14 cellular contexts compared by ENCODE assay signal in genomic region chr3:16866447-16867025, GRCh38. TPM values are rescaled to one million over a fixed set of nuclear protein-coding genes. Genes with fewer than 3 reads are reported as not detected.
A peak's percentile ranks its signal among the peaks of the same experiment; 100 is the strongest.
DNase-seq lines count a peak whose midpoint lies in the region; ATAC-seq, FAIRE-seq and TF ChIP-seq lines count a peak whose summit lies in the region.
"Had no signal": no experiment of that assay in that cellular context is flagged by ENCODE, and none has a peak within 500 bp of the region (broad histone marks: within the 10 kb centered on the region; RNA-seq: fewer than 3 reads in every experiment).

No MANE protein-coding gene starts in this region.

- H3K4me3 ChIP-seq in HAP-1 = no peak overlapping the region
- H3K4me3 ChIP-seq in thyroid gland (replicated peaks in 1 of 3) = no peak overlapping the region
- H3K4me3 ChIP-seq: body of pancreas, esophagus squamous epithelium, SJSA1, transverse colon had no signal

- no peak overlapping the region for H3K27ac ChIP-seq in thyroid gland
- H3K27ac ChIP-seq: body of pancreas, esophagus squamous epithelium, SJSA1, transverse colon had no signal

- peaks cover 2% of the 10 kb centered on the region; the same call in 1 of the 2 replicates for H3K9me3 ChIP-seq in HAP-1
- H3K9me3 ChIP-seq in thyroid gland = no peaks in the 10 kb centered on the region
- H3K9me3 ChIP-seq: body of pancreas, esophagus squamous epithelium, SJSA1, transverse colon had no signal

- no peak for TF ChIP-seq POLR2A in thyroid gland (IDR thresholded peaks at IDR 0.05)

- 69 to 73% methylated on average over 3 to 4 of the region's 4 CpGs for WGBS in thyroid gland, 2 donors

- FAIRE-seq in HTR-8/SVneo (lab: Jason Lieb, UNC) = peak; percentile 67

- H3K27me3 ChIP-seq in HAP-1 (ENCODE audit: low read depth) (no peaks in the 10 kb centered on the region), thyroid gland (no peaks in the 10 kb centered on the region)
- H3K27me3 ChIP-seq: body of pancreas, esophagus squamous epithelium, transverse colon had no signal

- H3K36me3 ChIP-seq in HAP-1 (replicated peaks) (no peaks in the 10 kb centered on the region), thyroid gland (no peaks in the 10 kb centered on the region)
- H3K36me3 ChIP-seq: esophagus squamous epithelium, SJSA1, transverse colon had no signal

- in situ Hi-C loops in HAP-1 (cut with MboI; ENCODE audit: low sequenced_read_pairs) = no loop called here

- intact Hi-C loops in thyroid gland (cut with DNase I) = no loop called here

- H3K4me1 ChIP-seq in HAP-1 (peaks cover 2% of the 10 kb centered on the region; the same call in 1 of the 2 replicates), thyroid gland (no peaks in the 10 kb centered on the region)
- H3K4me1 ChIP-seq: body of pancreas, esophagus squamous epithelium, SJSA1, transverse colon had no signal

- peak; percentile 48 for DNase-seq in AG20443 (ENCODE audit: low spot score)
- DNase-seq in HTR-8/SVneo (ENCODE audit: insufficient read length, low spot score) = peak; percentile 51
- DNase-seq in SW480 (ENCODE audit: low spot score) = peak; percentile 30
- peak; percentile 89 for DNase-seq in glomerular visceral epithelial cell (ENCODE audit: extremely low spot score)
- DNase-seq in retina = no peak
- no peak for DNase-seq in HAP-1 (ENCODE audit: low spot score in 2 of 2)
- no peak for DNase-seq in thyroid gland
- DNase-seq: body of pancreas, esophagus squamous epithelium, NCI-H2171, transverse colon had no signal

- no peak for TF ChIP-seq CTCF in thyroid gland (IDR thresholded peaks at IDR 0.05)

- ATAC-seq in GM18907 (IDR thresholded peaks at IDR 0.05; ENCODE audit: unreplicated experiment) = no peak
- ATAC-seq: body of pancreas, left lobe of liver had no signal

RNA-seq across cellular contexts. Expression of gene PLCL2, which starts 18.2 kb away (rescaled TPM):
- 10 to 100 TPM in 2 of 4 donors, 1 to 10 TPM in 2; 6.3 to 15.3 (median 9.3) TPM for total RNA-seq in thyroid gland

Comparison
In these comparisons a context has a peak if more than half of its experiments do, and no peak if none do; other contexts are left out.
1. DNase-seq: peak in AG20443 (single experiment), HTR-8/SVneo (single experiment), SW480 (single experiment) and glomerular visceral epithelial cell (single experiment); none in retina (single experiment), HAP-1 (0 of 2) and thyroid gland (0 of 2).